ENCODE assay signal across 11 cellular contexts in the genomic region with DNA sequence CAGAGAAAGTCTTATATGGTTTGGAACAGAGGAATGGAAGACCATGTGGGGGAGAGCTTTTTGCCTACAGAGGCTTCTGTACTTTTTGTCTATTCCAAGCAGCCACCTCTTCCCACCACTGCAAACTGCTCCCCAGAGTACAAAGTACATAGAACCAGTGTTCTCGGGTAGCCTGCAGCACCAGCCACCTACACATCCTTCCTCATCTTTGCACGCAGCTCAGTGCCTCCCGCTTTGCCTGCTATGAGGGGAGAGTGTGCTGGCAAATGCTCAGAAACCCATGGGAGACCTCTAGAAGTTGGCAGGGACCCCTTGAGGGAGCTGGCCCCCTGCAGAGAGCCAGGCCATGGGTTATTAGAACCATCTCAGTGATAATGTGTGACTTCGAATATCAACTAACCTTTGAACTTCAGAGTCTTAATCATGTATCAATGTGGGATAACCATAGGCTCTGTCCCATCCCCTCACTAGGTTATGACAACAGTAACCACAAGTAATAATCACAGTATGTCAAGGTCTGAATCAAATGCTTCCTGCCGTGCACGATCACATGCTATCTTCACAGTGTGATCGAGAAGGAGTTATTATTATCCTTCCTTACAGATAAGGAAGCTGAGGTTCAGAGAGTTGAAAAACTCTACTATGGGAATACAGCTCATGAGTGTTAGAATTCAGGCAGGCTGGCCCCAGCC. TPM values are rescaled to one million over a fixed set of nuclear protein-coding genes. Genes with fewer than 3 reads are reported as not detected.
DNase-seq lines count a peak whose midpoint lies in the region; ATAC-seq and TF ChIP-seq lines count a peak whose summit lies in the region.
"Had no signal": no experiment of that assay in that cellular context is flagged by ENCODE, and none has a peak within 500 bp of the region (broad histone marks: within the 10 kb centered on the region; RNA-seq: fewer than 3 reads in every experiment).

No MANE protein-coding gene starts in this region.

- BruUV-seq in mammary epithelial cell (replicated peaks; lab: Mats Ljungman, UMichigan) (no TSS peak), MCF 10A (replicated peaks; lab: Mats Ljungman, UMichigan) (no TSS peak)

- H3K4me2 ChIP-seq in mammary epithelial cell (ENCODE audit: insufficient read depth, low read depth, low read length) (peak overlapping the region; percentile 58), hepatocyte (no peak overlapping the region)

- H3K27me3 Mint-ChIP-seq in MCF 10A (ENCODE audit: insufficient read depth, unreplicated experiment) (no peaks in the 10 kb centered on the region), T-helper 17 cell (no peaks in the 10 kb centered on the region), type B pancreatic cell (peaks cover 2% of the 10 kb centered on the region)

- H3K36me3 ChIP-seq in mammary epithelial cell (ENCODE audit: insufficient read depth, low read length) (no peaks in the 10 kb centered on the region), hepatocyte (replicated peaks; ENCODE audit: insufficient read depth, low read depth) (no peaks in the 10 kb centered on the region)

- H3K79me2 ChIP-seq in mammary epithelial cell (ENCODE audit: insufficient read depth, low read length) (no peaks in the 10 kb centered on the region), hepatocyte (no peaks in the 10 kb centered on the region)

- H3K9me3 Mint-ChIP-seq in MCF 10A (ENCODE audit: unreplicated experiment) (no peaks in the 10 kb centered on the region), type B pancreatic cell (no peaks in the 10 kb centered on the region)

- H4K20me1 ChIP-seq in mammary epithelial cell (ENCODE audit: insufficient read depth, low read length) (no peaks in the 10 kb centered on the region), hepatocyte (ENCODE audit: insufficient read depth, poor library complexity, severe bottlenecking) (no peaks in the 10 kb centered on the region)

- intact Hi-C loops in mammary epithelial cell (cut with micrococcal nuclease) (loop anchor here (10.0 kb wide), 1 partner anchor 492 kb away; no protein-coding TSS in a partner anchor), MCF 10A (cut with micrococcal nuclease) (no loop called here)

- ATAC-seq in T-helper 17 cell (peak; percentile 37), HG03139 (IDR thresholded peaks at IDR 0.05; ENCODE audit: unreplicated experiment) (no peak)

- H3K27ac ChIP-seq in mammary epithelial cell (ENCODE audit: insufficient read depth, low read depth, low read length), result no peak overlapping the region
- H3K27ac ChIP-seq in hepatocyte, result peak overlapping the region; percentile 72
- H3K27ac ChIP-seq: C4-2B had no signal

- POLR2A ChIA-PET in MCF 10A (lab: Yijun Ruan, JAX), result interaction anchor here (0.8 to 3.7 kb wide), 8 partner anchors 12 to 182 kb away, joined by 4 to 17 read pairs (median 5); a partner anchor contains a TSS

- in situ Hi-C loops in mammary epithelial cell (cut with MboI; ENCODE audit: low sequenced_read_pairs in 2 of 2), result no loop called here

- H3K4me1 ChIP-seq in mammary epithelial cell (ENCODE audit: insufficient read depth, low read length), result peaks cover 26% of the 10 kb centered on the region
- H3K4me1 ChIP-seq in hepatocyte (ENCODE audit: insufficient read depth), result peaks cover 37% of the 10 kb centered on the region

- H3K4me3 Mint-ChIP-seq in MCF 10A (ENCODE audit: unreplicated experiment), result no peak overlapping the region
- no peak overlapping the region for H3K4me3 Mint-ChIP-seq in T-helper 17 cell
- peak overlapping the region; percentile 62 for H3K4me3 Mint-ChIP-seq in type B pancreatic cell

- H3K4me1 Mint-ChIP-seq in MCF 10A (ENCODE audit: insufficient read depth, unreplicated experiment), result peaks cover 20% of the 10 kb centered on the region
- peaks cover 32% of the 10 kb centered on the region for H3K4me1 Mint-ChIP-seq in T-helper 17 cell
- H3K4me1 Mint-ChIP-seq in type B pancreatic cell (ENCODE audit: unreplicated experiment), result peaks cover 27% of the 10 kb centered on the region

- no peak overlapping the region for H3K4me3 ChIP-seq in mammary epithelial cell (replicated peaks in 1 of 3; ENCODE audit: insufficient read depth in 1 of 3, low read depth in 2 of 3, low read length in 3 of 3)
- H3K4me3 ChIP-seq in hepatocyte, result no peak overlapping the region

- no peaks in the 10 kb centered on the region for H3K36me3 Mint-ChIP-seq in MCF 10A (ENCODE audit: insufficient read depth, unreplicated experiment)
- no peaks in the 10 kb centered on the region for H3K36me3 Mint-ChIP-seq in T-helper 17 cell (ENCODE audit: low read depth)
- H3K36me3 Mint-ChIP-seq in type B pancreatic cell, result no peaks in the 10 kb centered on the region

- CTCF ChIA-PET in mammary epithelial cell (lab: Charles Lee; ENCODE audit: low non-redundant PET) (interaction anchor here (0.6 kb wide), 1 partner anchor 376 kb away, joined by 6 read pairs; no protein-coding TSS in a partner anchor), MCF 10A (lab: Yijun Ruan, JAX) (interaction anchor here (0.6 to 1.6 kb wide), 3 partner anchors 8 to 179 kb away, joined by 3 to 6 read pairs (median 3); no protein-coding TSS in a partner anchor)

- no peak overlapping the region for H2AFZ ChIP-seq in mammary epithelial cell (ENCODE audit: low read depth, low read length)
- H2AFZ ChIP-seq in hepatocyte, result no peak overlapping the region

- H3K9me3 ChIP-seq in mammary epithelial cell (replicated peaks; ENCODE audit: insufficient read depth, low read length) (no peaks in the 10 kb centered on the region), T-helper 17 cell (ENCODE audit: control insufficient read depth, low read length, poor library complexity, severe bottlenecking) (no peaks in the 10 kb centered on the region), hepatocyte (ENCODE audit: low read depth) (no peaks in the 10 kb centered on the region)

- DNase-seq in mammary epithelial cell (no peak), MCF 10A (ENCODE audit: unreplicated experiment) (no peak), T-helper 17 cell (no peak), hepatocyte (ENCODE audit: low spot score) (peak; percentile 38), type B pancreatic cell (ENCODE audit: extremely low spot score, unreplicated experiment) (no peak), NCI-H446 (lab: John Stamatoyannopoulos, UW) (no peak)
- no peak for DNase-seq in stimulated activated CD4-positive, alpha-beta T cell treated with anti-CD3 and anti-CD28 coated beads, Interleukin-4, amount 100 ng/mL, for 24 hours
- DNase-seq: GOT3, NCI-H748 treated with DMSO at 0.1 percent for 48 hours had no signal

- no peaks in the 10 kb centered on the region for H3K27me3 ChIP-seq in mammary epithelial cell (ENCODE audit: insufficient read depth, low read length)
- no peaks in the 10 kb centered on the region for H3K27me3 ChIP-seq in hepatocyte

- H3K9me2 ChIP-seq in hepatocyte (replicated peaks; ENCODE audit: insufficient read depth), result no peaks in the 10 kb centered on the region

- peak overlapping the region; percentile 6 for H3K9ac ChIP-seq in mammary epithelial cell (ENCODE audit: insufficient read depth, low read length)

- 61% methylated on average over 6 of the region's 7 CpGs for WGBS in mammary epithelial cell (ENCODE audit: low coverage, missing lambda C conversion rate)
- 67% methylated on average over 7 of the region's 7 CpGs for WGBS in hepatocyte (ENCODE audit: low lambda C conversion rate, missing lambda C conversion rate)

- TF ChIP-seq CTCF in mammary epithelial cell (conservative IDR thresholded peaks at IDR 0.05 in 1 of 2, IDR thresholded peaks at IDR 0.05 in 1 of 2; ENCODE audit: extremely low read depth in 1 of 2, insufficient read depth in 1 of 2, low read depth in 1 of 2, low read length in 2 of 2) (no peak), MCF 10A (IDR thresholded peaks at IDR 0.05; ENCODE audit: unreplicated experiment) (no peak), hepatocyte (IDR thresholded peaks at IDR 0.05; ENCODE audit: poor library complexity) (no peak), type B pancreatic cell (conservative IDR thresholded peaks at IDR 0.05) (no peak)

- H3K27ac Mint-ChIP-seq in MCF 10A (ENCODE audit: low read depth, unreplicated experiment) (no peak overlapping the region), T-helper 17 cell (peak overlapping the region; percentile 71), type B pancreatic cell (peak overlapping the region; percentile 26)

- dilution Hi-C loops in mammary epithelial cell (cut with HindIII; ENCODE audit: low sequenced_read_pairs), result no loop called here

RNA-seq across cellular contexts. Expression of a gene that starts 22.8 kb away (rescaled TPM):
- total RNA-seq in mammary epithelial cell (10 to 100 TPM in 1 of 2 donors, 1 to 10 TPM in 1; 8.7 to 41.0 TPM), MCF 10A (2022) (19.9 and 26.1 TPM in 2 replicates), T-helper 17 cell (10 to 100 TPM; 79.8 to 82.9 TPM), hepatocyte (24.6 and 32.2 TPM in 2 replicates), type B pancreatic cell (ENCODE audit: low replicate concordance) (52.0 and 59.0 TPM in 2 replicates)
- polyA plus RNA-seq in mammary epithelial cell (29.2 TPM), hepatocyte (24.7 and 26.5 TPM in 2 replicates)
- polyA minus RNA-seq in mammary epithelial cell, result 60.6 TPM
